In genomic region chr10:114403545-114404161, GRCh38 we compare ENCODE assay signal across 1 cellular context.
TF ChIP-seq lines count a peak whose summit lies in the region.

No MANE protein-coding gene starts in this region.

TF ChIP-seq in IMR-90, 13 proteins besides CTCF, POLR2A, EP300 and RAD21 (continued from another document):
- no peak for TF ChIP-seq RFX5 (IDR thresholded peaks at IDR 0.05; ENCODE audit: low read depth, low read length)
- TF ChIP-seq CEBPB (IDR thresholded peaks at IDR 0.05; ENCODE audit: low read depth, low read length), result no peak
- no peak for TF ChIP-seq NFE2L2 (IDR thresholded peaks at IDR 0.05; ENCODE audit: low read depth, low read length)
- TF ChIP-seq MAFK (IDR thresholded peaks at IDR 0.05; ENCODE audit: low read depth, low read length), result no peak
- TF ChIP-seq BHLHE40 (IDR thresholded peaks at IDR 0.05; ENCODE audit: low read depth, low read length), result no peak
- TF ChIP-seq MXI1 (IDR thresholded peaks at IDR 0.05; ENCODE audit: borderline replicate concordance, low read depth, low read length), result no peak
- no peak for TF ChIP-seq SMC3 (IDR thresholded peaks at IDR 0.05; ENCODE audit: low read depth, low read length)
